36 cellular contexts compared by ENCODE assay signal in genomic region chr5:31455172-31455571, GRCh38.
"Had no signal": no experiment of that assay in that cellular context is flagged by ENCODE, and none has a peak within 500 bp of the region (broad histone marks: within the 10 kb centered on the region; RNA-seq: fewer than 3 reads in every experiment).

No MANE protein-coding gene starts in this region.

- H3K4me3 Mint-ChIP-seq: activated B cell treated with CpG ODN at 0.5 μM for 24 hours; activated CD8-positive, alpha-beta memory T cell treated with anti-CD3 and anti-CD28 coated beads, Interleukin-2, amount 10 ng/mL, durations not matched to agents 7 days and 5 days; activated CD8-positive, alpha-beta T cell treated with anti-CD3 and anti-CD28 coated beads for 36 hours; activated naive CD4-positive, alpha-beta T cell treated with anti-CD3 and anti-CD28 coated beads for 36 hours; activated naive CD4-positive, alpha-beta T cell treated with anti-CD3 and anti-CD28 coated beads, Interleukin-2, amount 50 U/mL, for 24 hours; activated naive CD8-positive, alpha-beta T cell treated with anti-CD3 and anti-CD28 coated beads for 36 hours; activated naive CD8-positive, alpha-beta T cell treated with anti-CD3 and anti-CD28 coated beads, Interleukin-2, amount 50 U/mL, for 24 hours; activated T-helper 1 cell treated with anti-CD3 and anti-CD28 coated beads, Interleukin-12 subunit alpha, Interleukin-12 subunit beta, Interleukin-2, Interleukin-4 antibody, amounts not matched to agents 30 ng/mL and 10 ng/mL and 1 ng/mL, durations not matched to agents 14 hours and 24 hours and 36 hours; effector memory CD8-positive, alpha-beta T cell; T-helper 17 cell; T-helper 2 cell treated with Interferon-gamma antibody and Interleukin-4, amounts not matched to agents 5 μg/mL and 100 μg/mL, for 36 hours had no signal

- H3K4me1 Mint-ChIP-seq: activated CD8-positive, alpha-beta memory T cell treated with anti-CD3 and anti-CD28 coated beads, Interleukin-2, amount 10 ng/mL, durations not matched to agents 7 days and 5 days; activated naive CD8-positive, alpha-beta T cell treated with anti-CD3 and anti-CD28 coated beads for 36 hours; activated naive CD8-positive, alpha-beta T cell treated with anti-CD3 and anti-CD28 coated beads, Interleukin-2, amount 50 U/mL, for 24 hours had no signal

- H3K9me3 Mint-ChIP-seq: effector memory CD8-positive, alpha-beta T cell had no signal

- H3K27me3 ChIP-seq: adrenal gland, body of pancreas, gastroesophageal sphincter, heart right ventricle had no signal

- H3K4me1 ChIP-seq: adrenal gland, body of pancreas, gastroesophageal sphincter, heart right ventricle had no signal

- DNase-seq: activated B cell treated with CpG ODN at 0.5 μM for 24 hours; activated CD4-positive, alpha-beta T cell treated with anti-CD3 and anti-CD28 coated beads for 48 hours; activated CD4-positive, alpha-beta T cell treated with anti-CD3 and anti-CD28 coated beads, Interleukin-2, amount 50 U/mL, for 1 hour; activated CD4-positive, alpha-beta T cell treated with anti-CD3 and anti-CD28 coated beads, Interleukin-2, amount 50 U/mL, for 48 hours; activated CD8-positive, alpha-beta memory T cell treated with anti-CD3 and anti-CD28 coated beads, Interleukin-2, amount 10 ng/mL, durations not matched to agents 7 days and 5 days; activated CD8-positive, alpha-beta memory T cell treated with anti-CD3 and anti-CD28 coated beads, Interleukin-2, amount 50 U/mL, for 4 hours; activated CD8-positive, alpha-beta T cell treated with anti-CD3 and anti-CD28 coated beads for 36 hours; activated effector memory CD4-positive, alpha-beta T cell treated with anti-CD3 and anti-CD28 coated beads, Interleukin-2, amount 50 U/mL, for 16 hours; activated naive CD4-positive, alpha-beta T cell treated with anti-CD3 and anti-CD28 coated beads for 36 hours; activated naive CD8-positive, alpha-beta T cell treated with anti-CD3 and anti-CD28 coated beads for 36 hours; activated naive CD8-positive, alpha-beta T cell treated with anti-CD3 and anti-CD28 coated beads, Interleukin-2, amount 50 U/mL, for 24 hours; activated T-cell treated with anti-CD3 and anti-CD28 coated beads, Interleukin-2, amount 50 U/mL, for 1 hour; activated T-cell treated with anti-CD3 and anti-CD28 coated beads, Interleukin-2, amount 50 U/mL, for 48 hours; adrenal gland; amygdala; aorta; body of pancreas; caudate nucleus; cortex of kidney; dermis blood vessel endothelial cell; effector CD4-positive, alpha-beta T cell; effector memory CD8-positive, alpha-beta T cell; foreskin fibroblast; heart right ventricle; T-helper 1 cell; T-helper 17 cell; T1000; WERI-Rb-1 had no signal

- H3K27me3 Mint-ChIP-seq: activated B cell treated with CpG ODN at 0.5 μM for 24 hours; activated CD8-positive, alpha-beta memory T cell treated with anti-CD3 and anti-CD28 coated beads, Interleukin-2, amount 10 ng/mL, durations not matched to agents 7 days and 5 days; activated CD8-positive, alpha-beta T cell treated with anti-CD3 and anti-CD28 coated beads for 36 hours; activated naive CD4-positive, alpha-beta T cell treated with anti-CD3 and anti-CD28 coated beads, Interleukin-2, amount 50 U/mL, for 24 hours; activated naive CD8-positive, alpha-beta T cell treated with anti-CD3 and anti-CD28 coated beads for 36 hours; activated naive CD8-positive, alpha-beta T cell treated with anti-CD3 and anti-CD28 coated beads, Interleukin-2, amount 50 U/mL, for 24 hours; effector memory CD8-positive, alpha-beta T cell; T-helper 17 cell had no signal

- H3K27ac Mint-ChIP-seq: activated B cell treated with CpG ODN at 0.5 μM for 24 hours; activated CD8-positive, alpha-beta memory T cell treated with anti-CD3 and anti-CD28 coated beads, Interleukin-2, amount 10 ng/mL, durations not matched to agents 7 days and 5 days; activated CD8-positive, alpha-beta T cell treated with anti-CD3 and anti-CD28 coated beads for 36 hours; activated naive CD4-positive, alpha-beta T cell treated with anti-CD3 and anti-CD28 coated beads for 36 hours; activated naive CD4-positive, alpha-beta T cell treated with anti-CD3 and anti-CD28 coated beads, Interleukin-2, amount 50 U/mL, for 24 hours; activated naive CD8-positive, alpha-beta T cell treated with anti-CD3 and anti-CD28 coated beads for 36 hours; activated naive CD8-positive, alpha-beta T cell treated with anti-CD3 and anti-CD28 coated beads, Interleukin-2, amount 50 U/mL, for 24 hours; activated T-helper 1 cell treated with anti-CD3 and anti-CD28 coated beads, Interleukin-12 subunit alpha, Interleukin-12 subunit beta, Interleukin-2, Interleukin-4 antibody, amounts not matched to agents 30 ng/mL and 10 ng/mL and 1 ng/mL, durations not matched to agents 14 hours and 24 hours and 36 hours; activated T-helper 2 cell treated with anti-CD3 and anti-CD28 coated beads, Interferon-gamma antibody, Interleukin-2, Interleukin-4, amounts not matched to agents 10 μg/mL and 5 μg/mL and 100 μg/mL, durations not matched to agents 14 hours and 24 hours and 36 hours; effector memory CD8-positive, alpha-beta T cell; T-helper 17 cell; T-helper 2 cell treated with Interferon-gamma antibody and Interleukin-4, amounts not matched to agents 5 μg/mL and 100 μg/mL, for 36 hours had no signal

- FAIRE-seq: colon had no signal

- ATAC-seq: activated CD4-positive, CD25-positive, alpha-beta regulatory T cell treated with anti-CD3 and anti-CD28 coated beads, Interleukin-2, amount 50 U/mL, for 24 hours; activated CD8-positive, alpha-beta memory T cell treated with anti-CD3 and anti-CD28 coated beads, Interleukin-2, amount 10 ng/mL, durations not matched to agents 7 days and 5 days; activated CD8-positive, alpha-beta T cell treated with anti-CD3 and anti-CD28 coated beads for 36 hours; activated naive CD8-positive, alpha-beta T cell treated with anti-CD3 and anti-CD28 coated beads, Interleukin-2, amount 50 U/mL, for 24 hours; body of pancreas; effector memory CD8-positive, alpha-beta T cell; esophagus mucosa; gastroesophageal sphincter; heart right ventricle; T-helper 17 cell had no signal

- H3K4me3 ChIP-seq: adrenal gland, body of pancreas, gastroesophageal sphincter, heart right ventricle had no signal

- H3K27ac ChIP-seq: adrenal gland, body of pancreas, gastroesophageal sphincter, heart right ventricle, WERI-Rb-1 had no signal
